Comparison of ENCODE assay signal across 19 cellular contexts in genomic region chr18:78620326-78620725, GRCh38.
"Had no signal": no experiment of that assay in that cellular context is flagged by ENCODE, and none has a peak within 500 bp of the region (broad histone marks: within the 10 kb centered on the region; RNA-seq: fewer than 3 reads in every experiment).

No MANE protein-coding gene starts in this region.

- DNase-seq: colonic mucosa; cortex of kidney; effector CD8-positive, alpha-beta T cell; foreskin keratinocyte; heart left ventricle; hypothalamus; immature natural killer cell; kidney; kidney glomerular epithelial cell; left colon; left lung; left ventricle myocardium superior; lower lobe of right lung; mesenchymal stem cell; midbrain had no signal

- H3K27ac Mint-ChIP-seq: dendritic cell treated with granulocyte-macrophage colony-stimulating factor and Interleukin-4, amounts not matched to agents 40 ng/mL and 50 ng/mL, for 4 days; immature natural killer cell had no signal

- H3K9me3 ChIP-seq: colonic mucosa had no signal

- H3K4me2 ChIP-seq: hepatocyte had no signal

- H3K27me3 ChIP-seq: colonic mucosa, foreskin keratinocyte, hepatocyte had no signal

- H3K4me1 ChIP-seq: colonic mucosa, esophagus muscularis mucosa, foreskin keratinocyte, gastroesophageal sphincter, heart left ventricle, left lung, lower lobe of right lung had no signal

- H3K36me3 ChIP-seq: colonic mucosa, esophagus muscularis mucosa, gastroesophageal sphincter, heart left ventricle, left lung, lower lobe of right lung had no signal

- ATAC-seq: foreskin keratinocyte, gastroesophageal sphincter, heart left ventricle, left colon, left lung, left ventricle myocardium superior, lower lobe of right lung had no signal

- H3K4me3 ChIP-seq: colonic mucosa, esophagus muscularis mucosa, gastroesophageal sphincter, heart left ventricle, hepatocyte, left lung, lower lobe of right lung had no signal

- H3K27ac ChIP-seq: colonic mucosa, esophagus muscularis mucosa, foreskin keratinocyte, gastroesophageal sphincter, heart left ventricle, hepatocyte, left lung, lower lobe of right lung had no signal

- H3K4me3 Mint-ChIP-seq: dendritic cell treated with granulocyte-macrophage colony-stimulating factor and Interleukin-4, amounts not matched to agents 40 ng/mL and 50 ng/mL, for 4 days; immature natural killer cell had no signal
